In genomic region chr6:30556964-30557682, GRCh38 we compare ENCODE assay signal across 1 cellular context.
TF ChIP-seq lines count a peak whose summit lies in the region.

TSS of gene PRR3 (plus strand) at chr6:30557295. CDS start at chr6:30557345, 50 bp downstream.

TF ChIP-seq in HepG2, 621 proteins besides CTCF, POLR2A, EP300 and RAD21 (continued from another document and continues in another):
- TF ChIP-seq ZNF780A (CRISPR knock-in tag; IDR thresholded peaks at IDR 0.05) (peak; percentile 92), ZNF430 (CRISPR knock-in tag; IDR thresholded peaks at IDR 0.05) (peak; percentile 88; the same call in 1 of the 2 replicates), THRA (CRISPR knock-in tag; IDR thresholded peaks at IDR 0.05; ENCODE audit: borderline replicate concordance) (peak; percentile 96), ZNF800 (CRISPR knock-in tag; IDR thresholded peaks at IDR 0.05) (no peak), KDM5B (CRISPR knock-in tag; IDR thresholded peaks at IDR 0.05; ENCODE audit: borderline replicate concordance) (peak; percentile 94; the same call in 1 of the 2 replicates), PBX2 (CRISPR knock-in tag; IDR thresholded peaks at IDR 0.05) (no peak), POGK (CRISPR knock-in tag; conservative IDR thresholded peaks at IDR 0.05) (peak; percentile 78; the same call in 1 of the 2 replicates), PRMT3 (CRISPR knock-in tag; IDR thresholded peaks at IDR 0.05; ENCODE audit: borderline replicate concordance, low read depth) (peak; percentile 57; the same call in 1 of the 2 replicates), ONECUT2 (CRISPR knock-in tag; IDR thresholded peaks at IDR 0.05) (no peak), KMT2B (CRISPR knock-in tag; IDR thresholded peaks at IDR 0.05) (peak; percentile 97), ZNF619 (CRISPR knock-in tag; IDR thresholded peaks at IDR 0.05) (peak; percentile 89), SCMH1 (CRISPR knock-in tag; IDR thresholded peaks at IDR 0.05; ENCODE audit: borderline replicate concordance) (no peak), FOXA1 (IDR thresholded peaks at IDR 0.05) (no peak), FOXA1 (CRISPR knock-in tag; IDR thresholded peaks at IDR 0.05) (peak; percentile 84), SSRP1 (CRISPR knock-in tag; IDR thresholded peaks at IDR 0.05) (no peak), NR2C2 (CRISPR knock-in tag; IDR thresholded peaks at IDR 0.05; ENCODE audit: borderline replicate concordance) (peak; percentile 99), TAF15 (IDR thresholded peaks at IDR 0.05; ENCODE audit: low read depth, low read length, poor library complexity, severe bottlenecking) (peak; percentile 93), IRF9 (CRISPR knock-in tag; IDR thresholded peaks at IDR 0.05; ENCODE audit: borderline replicate concordance) (peak; percentile 96), HBP1 (CRISPR knock-in tag; IDR thresholded peaks at IDR 0.05; ENCODE audit: low read depth) (no peak; the same call in 1 of the 2 replicates), ZNF841 (CRISPR knock-in tag; IDR thresholded peaks at IDR 0.05; ENCODE audit: borderline replicate concordance) (peak; percentile 78; the same call in 1 of the 2 replicates), ZNF816 (CRISPR knock-in tag; IDR thresholded peaks at IDR 0.05; ENCODE audit: borderline replicate concordance) (peak; percentile 85; the same call in 1 of the 2 replicates), ZNF329 (CRISPR knock-in tag; IDR thresholded peaks at IDR 0.05; ENCODE audit: low read depth) (peak; percentile 83; the same call in 1 of the 2 replicates), ZNF33B (CRISPR knock-in tag; IDR thresholded peaks at IDR 0.05) (peak; percentile 81), XBP1 (CRISPR knock-in tag; IDR thresholded peaks at IDR 0.05) (0 out of 2 replicates have a peak, but pooled peaks have one; percentile 25), MED13 (CRISPR knock-in tag; IDR thresholded peaks at IDR 0.05) (peak; percentile 41), HMG20B (CRISPR knock-in tag; conservative IDR thresholded peaks at IDR 0.05) (no peak), ATF2 (CRISPR knock-in tag; IDR thresholded peaks at IDR 0.05) (peak; percentile 74), HOMEZ (CRISPR knock-in tag; IDR thresholded peaks at IDR 0.05; ENCODE audit: low read depth) (no peak), ZNF407 (CRISPR knock-in tag; IDR thresholded peaks at IDR 0.05; ENCODE audit: not compliant biosample characterization) (peak; percentile 86), TP53 (CRISPR knock-in tag; conservative IDR thresholded peaks at IDR 0.05) (0 out of 2 replicates have a peak, but pooled peaks have one; percentile 78), HNRNPK (IDR thresholded peaks at IDR 0.05; ENCODE audit: low read depth, low read length, poor library complexity, severe bottlenecking) (no peak), ZNF784 (CRISPR knock-in tag; IDR thresholded peaks at IDR 0.05; ENCODE audit: borderline replicate concordance) (peak; percentile 95), SRSF1 (optimal IDR thresholded peaks at IDR 0.05; ENCODE audit: low read depth, low read length) (peak; percentile 94)
